Comparison of ENCODE assay signal across 22 cellular contexts in genomic region chr4:158201310-158201709, GRCh38. TPM values are rescaled to one million over a fixed set of nuclear protein-coding genes. Genes with fewer than 3 reads are reported as not detected.
"Had no signal": no experiment of that assay in that cellular context is flagged by ENCODE, and none has a peak within 500 bp of the region (broad histone marks: within the 10 kb centered on the region; RNA-seq: fewer than 3 reads in every experiment).

No MANE protein-coding gene starts in this region.

- H3K27ac ChIP-seq: parathyroid adenoma, sigmoid colon, upper lobe of right lung had no signal

- H3K4me1 Mint-ChIP-seq: activated CD4-positive, alpha-beta T cell treated with anti-CD3 and anti-CD28 coated beads, Interleukin-2, amount 10 ng/mL, durations not matched to agents 24 days and 14 days; activated naive CD8-positive, alpha-beta T cell treated with anti-CD3 and anti-CD28 coated beads, Interleukin-2, amount 10 ng/mL, durations not matched to agents 7 days and 5 days; activated T-helper 17 cell treated with anti-CD3 and anti-CD28 coated beads, Interleukin-2, amount 50 U/mL, for 72 hours; nephron; stimulated activated memory B cell treated with anti-CD40 and anti-IgM and Interleukin-4, amounts not matched to agents 10 μg/mL and 1 μg/mL and 100 μg/mL, for 72 hours had no signal

- H3K9ac ChIP-seq: parathyroid adenoma had no signal

- H3K27ac Mint-ChIP-seq: activated CD4-positive, alpha-beta T cell treated with anti-CD3 and anti-CD28 coated beads, Interleukin-2, amount 10 ng/mL, durations not matched to agents 24 days and 14 days; activated CD8-positive, alpha-beta T cell treated with anti-CD3 and anti-CD28 coated beads for 36 hours; activated naive CD8-positive, alpha-beta T cell treated with anti-CD3 and anti-CD28 coated beads, Interleukin-2, amount 10 ng/mL, durations not matched to agents 7 days and 5 days; activated T-helper 17 cell treated with anti-CD3 and anti-CD28 coated beads, Interleukin-2, amount 50 U/mL, for 72 hours; nephron; stimulated activated memory B cell treated with anti-CD40 and anti-IgM and Interleukin-4, amounts not matched to agents 10 μg/mL and 1 μg/mL and 100 μg/mL, for 72 hours had no signal

- H3K9me3 ChIP-seq: sigmoid colon, upper lobe of right lung had no signal

- H3K9me3 Mint-ChIP-seq: activated CD4-positive, alpha-beta T cell treated with anti-CD3 and anti-CD28 coated beads, Interleukin-2, amount 10 ng/mL, durations not matched to agents 24 days and 14 days; activated CD8-positive, alpha-beta T cell treated with anti-CD3 and anti-CD28 coated beads for 36 hours; activated naive CD8-positive, alpha-beta T cell treated with anti-CD3 and anti-CD28 coated beads, Interleukin-2, amount 10 ng/mL, durations not matched to agents 7 days and 5 days; activated T-helper 17 cell treated with anti-CD3 and anti-CD28 coated beads, Interleukin-2, amount 50 U/mL, for 72 hours; nephron had no signal

- H3K79me2 ChIP-seq: parathyroid adenoma had no signal

- H2AFZ ChIP-seq: parathyroid adenoma had no signal

- H3K36me3 Mint-ChIP-seq: activated naive CD8-positive, alpha-beta T cell treated with anti-CD3 and anti-CD28 coated beads, Interleukin-2, amount 10 ng/mL, durations not matched to agents 7 days and 5 days; stimulated activated memory B cell treated with anti-CD40 and anti-IgM and Interleukin-4, amounts not matched to agents 10 μg/mL and 1 μg/mL and 100 μg/mL, for 72 hours had no signal

- H3K4me3 Mint-ChIP-seq: activated CD4-positive, alpha-beta T cell treated with anti-CD3 and anti-CD28 coated beads, Interleukin-2, amount 10 ng/mL, durations not matched to agents 24 days and 14 days; activated CD8-positive, alpha-beta T cell treated with anti-CD3 and anti-CD28 coated beads for 36 hours; activated naive CD8-positive, alpha-beta T cell treated with anti-CD3 and anti-CD28 coated beads, Interleukin-2, amount 10 ng/mL, durations not matched to agents 7 days and 5 days; activated T-helper 17 cell treated with anti-CD3 and anti-CD28 coated beads, Interleukin-2, amount 50 U/mL, for 72 hours; nephron; stimulated activated memory B cell treated with anti-CD40 and anti-IgM and Interleukin-4, amounts not matched to agents 10 μg/mL and 1 μg/mL and 100 μg/mL, for 72 hours had no signal

- H3K27me3 Mint-ChIP-seq: stimulated activated memory B cell treated with anti-CD40 and anti-IgM and Interleukin-4, amounts not matched to agents 10 μg/mL and 1 μg/mL and 100 μg/mL, for 72 hours had no signal

- H3K27me3 ChIP-seq: sigmoid colon, upper lobe of right lung had no signal

- DNase-seq: activated CD4-positive, alpha-beta T cell treated with anti-CD3 and anti-CD28 coated beads, Interleukin-2, amount 10 ng/mL, durations not matched to agents 24 days and 14 days; activated CD8-positive, alpha-beta T cell treated with anti-CD3 and anti-CD28 coated beads for 36 hours; activated naive CD4-positive, alpha-beta T cell; activated naive CD8-positive, alpha-beta T cell treated with anti-CD3 and anti-CD28 coated beads, Interleukin-2, amount 10 ng/mL, durations not matched to agents 7 days and 5 days; activated T-cell treated with anti-CD3 and anti-CD28 coated beads, Interleukin-2, amount 50 U/mL, for 1 hour; aorta; foreskin melanocyte; glutamatergic neuron; hypothalamus; islet precursor cell; left colon; midbrain; sigmoid colon; stimulated activated CD4-positive, alpha-beta T cell treated with anti-CD3 and anti-CD28 coated beads, Interleukin-4, amount 100 ng/mL, for 4 hours; T-helper 1 cell; T-helper 9 cell; upper lobe of right lung had no signal

- ATAC-seq: activated CD8-positive, alpha-beta T cell treated with anti-CD3 and anti-CD28 coated beads for 36 hours; activated T-helper 17 cell treated with anti-CD3 and anti-CD28 coated beads, Interleukin-2, amount 50 U/mL, for 72 hours; left colon; stimulated activated memory B cell treated with anti-CD40 and anti-IgM and Interleukin-4, amounts not matched to agents 10 μg/mL and 1 μg/mL and 100 μg/mL, for 72 hours had no signal

- H3K36me3 ChIP-seq: sigmoid colon, upper lobe of right lung had no signal

- H3K4me1 ChIP-seq: parathyroid adenoma, sigmoid colon, upper lobe of right lung had no signal

- H3K4me3 ChIP-seq: lung, sigmoid colon, upper lobe of right lung had no signal

RNA-seq across cellular contexts. Expression of gene TMEM144, which starts 9.0 kb away (rescaled TPM):
- total RNA-seq: activated CD4-positive, alpha-beta T cell treated with anti-CD3 and anti-CD28 coated beads, Interleukin-2, amount 10 ng/mL, durations not matched to agents 24 days and 14 days had no signal

RNA-seq across cellular contexts. Expression of gene GASK1B, which starts 28.5 kb away (rescaled TPM):
- total RNA-seq: activated CD4-positive, alpha-beta T cell treated with anti-CD3 and anti-CD28 coated beads, Interleukin-2, amount 10 ng/mL, durations not matched to agents 24 days and 14 days; activated CD8-positive, alpha-beta T cell treated with anti-CD3 and anti-CD28 coated beads for 36 hours; activated T-helper 17 cell treated with anti-CD3 and anti-CD28 coated beads, Interleukin-2, amount 50 U/mL, for 72 hours had no signal
